8 cellular contexts compared by ENCODE assay signal in genomic region chr16:4351880-4352279, GRCh38. TPM values are rescaled to one million over a fixed set of nuclear protein-coding genes. Genes with fewer than 3 reads are reported as not detected.
DNase-seq lines count a peak whose midpoint lies in the region; ATAC-seq and TF ChIP-seq lines count a peak whose summit lies in the region.

No MANE protein-coding gene starts in this region.

- peak; percentile 39 for DNase-seq in stimulated activated CD4-positive, alpha-beta T cell treated with anti-CD3 and anti-CD28 coated beads, Interleukin-15, amount 100 ng/mL, for 24 hours
- no peak for DNase-seq in stimulated activated CD4-positive, alpha-beta T cell treated with anti-CD3 and anti-CD28 coated beads, Interleukin-2, amount 100 ng/mL, for 48 hours
- peak; percentile 78 for DNase-seq in hepatic stellate cell (ENCODE audit: low spot score)
- no peak for DNase-seq in NOMO-1 (lab: John Stamatoyannopoulos, UW; ENCODE audit: unreplicated experiment in 2 of 2)
- no peak for DNase-seq in GM13977 (ENCODE audit: low spot score)
- DNase-seq in left colon, result no peak
- DNase-seq in left ventricle myocardium superior, result no peak

- H3K27ac ChIP-seq in VCaP, result peak overlapping the region; percentile 78; the same call in 1 of the 2 replicates

- TF ChIP-seq CTCF in VCaP (conservative IDR thresholded peaks at IDR 0.05) (no peak), GM13977 (IDR thresholded peaks at IDR 0.05; ENCODE audit: extremely low read depth, insufficient read depth, missing control alignments) (no peak)

- no peak for ATAC-seq in left colon
- ATAC-seq in left ventricle myocardium superior, result no peak

- intact Hi-C loops in left colon (cut with DNase I, micrococcal nuclease), result no loop called here
- intact Hi-C loops in left ventricle myocardium superior (cut with micrococcal nuclease), result loop anchor here (10.0 kb wide), 1 partner anchor 53 kb away; no protein-coding TSS in a partner anchor

- in situ Hi-C loops in GM13977 (cut with MboI; ENCODE audit: low pct_unique_long_range_greater_than_20kb, low sequenced_read_pairs, unreplicated experiment), result no loop called here

RNA-seq across cellular contexts. Expression of gene PAM16, which starts 0.8 kb away (rescaled TPM):
- 10 to 100 TPM; 26.9 to 31.8 TPM for total RNA-seq in left colon
- 70.0 TPM for total RNA-seq in left ventricle myocardium superior

RNA-seq across cellular contexts. Expression of gene VASN, which starts 19.8 kb away (rescaled TPM):
- total RNA-seq in left colon (1 to 10 TPM; 2.2 to 4.8 TPM), left ventricle myocardium superior (4.3 TPM)

RNA-seq across cellular contexts. Expression of gene GLIS2, which starts 36.0 kb away (rescaled TPM):
- total RNA-seq in left colon (1 to 10 TPM; 1.6 to 3.6 TPM), left ventricle myocardium superior (16.6 TPM)

Comparison
In these comparisons a context has a peak if more than half of its experiments do, and no peak if none do; other contexts are left out.
1. DNase-seq: peak in stimulated activated CD4-positive, alpha-beta T cell treated with anti-CD3 and anti-CD28 coated beads, Interleukin-15, amount 100 ng/mL, for 24 hours (single experiment) and hepatic stellate cell (single experiment); none in stimulated activated CD4-positive, alpha-beta T cell treated with anti-CD3 and anti-CD28 coated beads, Interleukin-2, amount 100 ng/mL, for 48 hours (0 of 2), NOMO-1 (0 of 2), GM13977 (single experiment), left colon (0 of 2) and left ventricle myocardium superior (single experiment).